1 cellular context compared by ENCODE assay signal in the genomic region with DNA sequence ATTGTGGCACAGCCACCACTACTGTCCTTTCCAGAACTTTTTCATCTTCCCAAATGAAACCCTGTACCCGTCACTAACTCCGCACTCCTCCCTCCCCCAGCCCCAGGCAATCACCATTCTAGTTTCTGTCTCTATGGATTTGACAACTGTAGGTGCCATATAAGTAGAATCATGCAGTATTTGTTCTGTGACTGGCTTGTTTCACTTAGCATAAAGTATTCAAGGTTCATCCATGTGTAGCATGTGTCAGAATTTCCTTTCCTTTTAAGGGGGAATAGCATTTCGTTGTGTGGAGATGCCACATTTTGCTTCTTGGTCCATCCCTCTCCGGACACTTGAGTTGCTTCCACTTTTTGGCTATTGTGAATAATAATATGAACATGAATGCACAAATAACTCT.
TF ChIP-seq lines count a peak whose summit lies in the region.

No MANE protein-coding gene starts in this region.

TF ChIP-seq in endothelial cell of umbilical vein, 7 proteins besides CTCF, POLR2A, EP300 and RAD21 (continued from another document):
- TF ChIP-seq, protein P1, sequence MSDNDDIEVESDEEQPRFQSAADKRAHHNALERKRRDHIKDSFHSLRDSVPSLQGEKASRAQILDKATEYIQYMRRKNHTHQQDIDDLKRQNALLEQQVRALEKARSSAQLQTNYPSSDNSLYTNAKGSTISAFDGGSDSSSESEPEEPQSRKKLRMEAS (IDR thresholded peaks at IDR 0.05; ENCODE audit: insufficient read depth, insufficient read length): no peak
